ENCODE assay signal across 20 cellular contexts in the genomic region with DNA sequence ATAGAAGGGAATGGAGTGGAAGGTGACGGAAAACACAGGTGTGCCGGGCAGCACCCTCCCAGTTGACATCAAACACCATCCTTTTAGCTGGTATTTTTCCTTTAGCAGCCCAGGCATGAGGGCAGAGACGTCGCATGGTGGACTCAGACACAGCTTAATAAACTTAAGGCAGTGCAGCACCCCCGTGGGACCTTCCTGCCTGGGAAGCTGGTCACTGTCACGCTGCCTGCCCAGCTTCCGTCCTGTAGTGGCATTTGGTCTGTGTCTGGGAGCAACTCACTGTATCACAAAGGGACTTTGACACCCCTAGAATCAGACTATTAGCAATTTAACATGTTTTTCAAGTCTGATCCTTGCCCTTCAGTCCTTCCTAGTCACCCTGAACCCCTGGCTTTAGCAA. TPM values are rescaled to one million over a fixed set of nuclear protein-coding genes. Genes with fewer than 3 reads are reported as not detected.
DNase-seq lines count a peak whose midpoint lies in the region; ATAC-seq and TF ChIP-seq lines count a peak whose summit lies in the region.
"Had no signal": no experiment of that assay in that cellular context is flagged by ENCODE, and none has a peak within 500 bp of the region (broad histone marks: within the 10 kb centered on the region; RNA-seq: fewer than 3 reads in every experiment).

No MANE protein-coding gene starts in this region.

- no peak overlapping the region for H3K4me3 ChIP-seq in left ventricle myocardium inferior
- H3K4me3 ChIP-seq in spleen = no peak overlapping the region
- H3K4me3 ChIP-seq in aorta (ENCODE audit: low read length in 2 of 2) = no peak overlapping the region

- intact Hi-C loops in left ventricle myocardium inferior (cut with micrococcal nuclease) (no loop called here), Right ventricle myocardium superior (cut with DNase I) (no loop called here), spleen (cut with DNase I; ENCODE audit: low total_unique reads) (no loop called here), aorta (cut with DNase I) (loop anchor here in 1 of 2 donors (10.0 kb wide), 1 partner anchor 73 kb away; no protein-coding TSS in a partner anchor)

- no peaks in the 10 kb centered on the region for H3K9me3 ChIP-seq in left ventricle myocardium inferior (replicated peaks)
- H3K9me3 ChIP-seq in spleen = no peaks in the 10 kb centered on the region
- no peaks in the 10 kb centered on the region for H3K9me3 ChIP-seq in aorta (ENCODE audit: control insufficient read depth, low read length)

- TF ChIP-seq CTCF in left ventricle myocardium inferior (IDR thresholded peaks at IDR 0.05; ENCODE audit: borderline replicate concordance) = no peak
- no peak for TF ChIP-seq CTCF in spleen (IDR thresholded peaks at IDR 0.05 in 8 of 11, conservative IDR thresholded peaks at IDR 0.05 in 3 of 11)

- no peaks in the 10 kb centered on the region for H3K27me3 ChIP-seq in left ventricle myocardium inferior (ENCODE audit: low read depth)
- H3K27me3 ChIP-seq in layer of hippocampus (ENCODE audit: control insufficient read depth, insufficient read depth, low read length) = no peaks in the 10 kb centered on the region
- H3K27me3 ChIP-seq in spleen (replicated peaks in 1 of 7) = no peaks in the 10 kb centered on the region
- H3K27me3 ChIP-seq in aorta (ENCODE audit: control insufficient read depth in 1 of 2, insufficient read depth in 2 of 2, low read length in 1 of 2) = no peaks in the 10 kb centered on the region

- peaks cover 26% of the 10 kb centered on the region for H3K36me3 ChIP-seq in left ventricle myocardium inferior
- H3K36me3 ChIP-seq in spleen = peaks cover 3 to 28% (median 23%) of the 10 kb centered on the region in 6 donors
- peaks cover 0 to under 1% of the 10 kb centered on the region in 2 donors for H3K36me3 ChIP-seq in aorta (ENCODE audit: control insufficient read depth in 1 of 2, insufficient read depth in 2 of 2, low read length in 1 of 2)

- TF ChIP-seq POLR2A in spleen (IDR thresholded peaks at IDR 0.05) = no peak

- DNase-seq in left ventricle myocardium inferior (no peak), Right ventricle myocardium superior (no peak), spleen (no peak), aorta (peak; percentile 33 to 64), mesenteric fat pad (ENCODE audit: low spot score) (no peak), NCI-H2196 treated with DMSO at 0.1 percent for 48 hours (lab: John Stamatoyannopoulos, UW; ENCODE audit: unreplicated experiment) (no peak)
- DNase-seq: activated CD4-positive, alpha-beta T cell treated with anti-CD3 and anti-CD28 coated beads for 4 hours; activated naive CD8-positive, alpha-beta T cell treated with anti-CD3 and anti-CD28 coated beads for 36 hours; effector CD4-positive, alpha-beta T cell; GOT3; mesenchymal stem cell; naive thymus-derived CD8-positive, alpha-beta T cell; NCI-H1436 treated with DMSO at 0.1 percent for 48 hours; NCI-H2171 treated with DMSO at 0.1 percent for 48 hours; NCI-H69; SHP77 had no signal

- H3K4me1 ChIP-seq in left ventricle myocardium inferior (peaks cover 49% of the 10 kb centered on the region), spleen (peaks cover 35 to 57% (median 48%) of the 10 kb centered on the region in 6 donors), aorta (ENCODE audit: control insufficient read depth in 1 of 2, insufficient read depth in 2 of 2, low read length in 2 of 2) (no peaks in the 10 kb centered on the region)

- no peak for ATAC-seq in Right ventricle myocardium superior (ENCODE audit: poor library complexity)
- no peak for ATAC-seq in aorta (ENCODE audit: low FRiP score)
- ATAC-seq in GM19452 (IDR thresholded peaks at IDR 0.05; ENCODE audit: unreplicated experiment) = no peak
- ATAC-seq: activated T-helper 17 cell treated with anti-CD3 and anti-CD28 coated beads, Interleukin-2, amount 50 U/mL, for 72 hours; naive thymus-derived CD8-positive, alpha-beta T cell had no signal

- WGBS in spleen, 5 donors = 78 to 94% (median 84%) methylated on average over 4 to 7 of the region's 7 CpGs
- WGBS in aorta, 2 donors = 75 to 76% methylated on average over 7 of the region's 7 CpGs

- H3K27ac ChIP-seq in left ventricle myocardium inferior (replicated peaks) (peak overlapping the region; percentile 87), layer of hippocampus (ENCODE audit: low read depth, low read length) (peak overlapping the region; percentile 57), spleen (peak overlapping the region in 7 of 8 donors; percentile 51 to 89 (median 85)), aorta (ENCODE audit: low read depth in 1 of 2, low read length in 2 of 2) (no peak overlapping the region)

RNA-seq across cellular contexts. Expression of a gene that starts 35.8 kb away (rescaled TPM):
- total RNA-seq in left ventricle myocardium inferior (6.0 TPM), Right ventricle myocardium superior (8.2 TPM), spleen (10 to 100 TPM; 18.7 to 37.4 (median 28.6) TPM), aorta (10 to 100 TPM; 19.0 to 21.2 TPM), mesenteric fat pad (24.6 TPM)
- polyA plus RNA-seq in spleen (10 to 100 TPM in 2 of 3 donors, 1 to 10 TPM in 1; 9.9 to 13.8 (median 11.1) TPM), aorta (10 to 100 TPM in 1 of 2 donors, 1 to 10 TPM in 1; 6.0 to 23.9 TPM)
- total RNA-seq: G401 had no signal

RNA-seq across cellular contexts. Expression of a gene that starts 51.5 kb away (rescaled TPM):
- 75.5 TPM for total RNA-seq in left ventricle myocardium inferior
- total RNA-seq in Right ventricle myocardium superior = 83.0 TPM
- total RNA-seq in spleen = 100 to 1,000 TPM; 101 to 118 (median 111) TPM
- 10 to 100 TPM; 33.4 to 47.8 (median 40.9) TPM for polyA plus RNA-seq in spleen
- 100 to 1,000 TPM; 108 to 110 TPM for total RNA-seq in aorta
- polyA plus RNA-seq in aorta = 100 to 1,000 TPM in 1 of 2 donors, 10 to 100 TPM in 1; 36.9 to 101 TPM
- 80.4 TPM for total RNA-seq in mesenteric fat pad

RNA-seq across cellular contexts. Expression of a gene that starts 51.9 kb away (rescaled TPM):
- total RNA-seq in left ventricle myocardium inferior = 2.3 TPM
- total RNA-seq in Right ventricle myocardium superior = 2.4 TPM
- 10 to 100 TPM in 1 of 7 donors, 1 to 10 TPM in 6; 5.8 to 10.5 (median 6.8) TPM for total RNA-seq in spleen
- polyA plus RNA-seq in spleen = 1 to 10 TPM; 2.7 to 5.1 (median 4.3) TPM
- total RNA-seq in aorta = 1 to 10 TPM; 4.6 to 8.8 TPM
- polyA plus RNA-seq in aorta = 1 to 10 TPM; 6.1 to 6.7 TPM
- 4.8 TPM for total RNA-seq in mesenteric fat pad

Comparison
In these comparisons a context has a peak if more than half of its experiments do, and no peak if none do; other contexts are left out.
1. DNase-seq: peak in aorta (2 of 2); none in left ventricle myocardium inferior (single experiment), Right ventricle myocardium superior (single experiment), spleen (single experiment), mesenteric fat pad (single experiment) and NCI-H2196 treated with DMSO at 0.1 percent for 48 hours (single experiment).
2. H3K27ac ChIP-seq: peak in left ventricle myocardium inferior (single experiment), layer of hippocampus (single experiment) and spleen (7 of 8); none in aorta (0 of 2).